Comparison of ENCODE assay signal across 17 cellular contexts in the genomic region with DNA sequence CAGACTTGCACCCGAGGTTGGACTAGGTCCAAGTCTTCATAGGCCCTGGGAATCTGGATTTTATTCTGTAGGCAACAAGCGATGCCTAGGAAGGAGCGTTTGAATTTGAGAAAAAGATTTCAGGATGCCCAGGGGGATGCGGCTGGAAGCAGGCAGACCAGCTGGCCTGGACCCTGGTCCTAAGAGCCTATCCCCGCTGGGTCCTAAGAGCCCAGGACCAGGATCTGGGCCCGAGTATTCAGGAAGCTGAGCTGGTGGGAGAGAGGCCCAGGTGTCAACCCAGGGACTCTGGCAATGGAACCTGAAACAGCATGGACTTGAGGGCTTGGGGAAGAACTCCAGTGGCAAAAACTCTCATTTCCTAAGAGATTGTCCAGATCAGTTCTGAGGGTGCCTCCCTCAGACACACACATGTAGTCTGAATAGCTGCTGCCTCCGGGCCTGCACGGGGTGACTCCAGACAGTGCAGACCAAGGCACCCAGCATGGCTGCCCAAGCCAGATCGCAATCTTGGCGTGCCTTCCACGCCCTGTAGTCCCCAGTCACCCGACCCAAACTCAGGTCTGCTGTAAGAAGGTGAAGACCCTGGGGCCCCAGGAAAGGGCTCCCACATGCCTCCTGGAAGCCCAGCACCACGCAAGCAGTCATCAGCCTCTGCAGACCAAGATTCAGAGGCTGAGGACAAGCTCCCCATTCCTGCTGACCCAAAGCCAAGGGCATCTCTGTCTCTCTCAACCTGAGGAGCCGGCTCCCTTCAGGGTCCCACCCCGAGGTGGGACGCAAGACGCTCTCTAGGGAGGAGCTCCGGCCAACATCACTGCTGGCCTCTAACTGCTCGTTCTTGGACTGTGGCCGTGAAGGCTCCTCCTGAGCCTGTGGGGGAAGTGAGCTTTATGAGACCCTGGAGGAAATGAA. TPM values are rescaled to one million over a fixed set of nuclear protein-coding genes. Genes with fewer than 3 reads are reported as not detected.
DNase-seq lines count a peak whose midpoint lies in the region; ATAC-seq and TF ChIP-seq lines count a peak whose summit lies in the region.
"Had no signal": no experiment of that assay in that cellular context is flagged by ENCODE, and none has a peak within 500 bp of the region (broad histone marks: within the 10 kb centered on the region; RNA-seq: fewer than 3 reads in every experiment).

No MANE protein-coding gene starts in this region.

- H3K4me1 Mint-ChIP-seq in activated T-cell treated with anti-CD3 and anti-CD28 coated beads, Interleukin-2, amount 50 U/mL, for 24 hours (ENCODE audit: low read depth), result peaks cover 8% of the 10 kb centered on the region
- H3K4me1 Mint-ChIP-seq in neural crest cell, result peaks cover 47% of the 10 kb centered on the region

- no peaks in the 10 kb centered on the region for H3K36me3 Mint-ChIP-seq in activated T-cell treated with anti-CD3 and anti-CD28 coated beads, Interleukin-2, amount 50 U/mL, for 24 hours (ENCODE audit: low read depth)
- H3K36me3 Mint-ChIP-seq in neural crest cell (ENCODE audit: low read depth), result no peaks in the 10 kb centered on the region

- no peaks in the 10 kb centered on the region for H3K9me3 Mint-ChIP-seq in activated T-cell treated with anti-CD3 and anti-CD28 coated beads, Interleukin-2, amount 50 U/mL, for 24 hours
- no peaks in the 10 kb centered on the region for H3K9me3 Mint-ChIP-seq in neural crest cell
- H3K9me3 Mint-ChIP-seq: activated T-cell treated with anti-CD3 and anti-CD28 coated beads, Interleukin-2, amount 50 U/mL, for 72 hours had no signal

- H3K27me3 ChIP-seq in cardiac muscle cell, result no peaks in the 10 kb centered on the region
- H3K27me3 ChIP-seq in upper lobe of left lung, result no peaks in the 10 kb centered on the region
- H3K27me3 ChIP-seq: dorsolateral prefrontal cortex had no signal

- peak overlapping the region; percentile 73 for H3K27ac ChIP-seq in cardiac muscle cell
- H3K27ac ChIP-seq in upper lobe of left lung, result peak overlapping the region; percentile 43 to 70 (median 53)
- H3K27ac ChIP-seq: PC-9 had no signal

- no peak overlapping the region for H3K4me3 ChIP-seq in cardiac muscle cell
- no peak overlapping the region for H3K4me3 ChIP-seq in upper lobe of left lung
- H3K4me3 ChIP-seq: dorsolateral prefrontal cortex, HAP-1, PC-9 had no signal

- TF ChIP-seq CTCF in cardiac muscle cell (IDR thresholded peaks at IDR 0.05; ENCODE audit: low read depth, low read length) (no peak), neural crest cell (conservative IDR thresholded peaks at IDR 0.05) (no peak), upper lobe of left lung (IDR thresholded peaks at IDR 0.05) (no peak)

- no peak overlapping the region for H3K4me3 Mint-ChIP-seq in activated T-cell treated with anti-CD3 and anti-CD28 coated beads, Interleukin-2, amount 50 U/mL, for 24 hours
- no peak overlapping the region for H3K4me3 Mint-ChIP-seq in neural crest cell
- H3K4me3 Mint-ChIP-seq: activated CD4-positive, alpha-beta T cell treated with anti-CD3 and anti-CD28 coated beads for 36 hours; activated T-cell treated with anti-CD3 and anti-CD28 coated beads, Interleukin-2, amount 50 U/mL, for 72 hours had no signal

- 88 to 92% methylated on average over 13 to 19 of the region's 20 CpGs for WGBS in upper lobe of left lung, 2 donors

- no peaks in the 10 kb centered on the region for H3K36me3 ChIP-seq in cardiac muscle cell
- H3K36me3 ChIP-seq in upper lobe of left lung, result peaks cover 0 to 8% (median 5%) of the 10 kb centered on the region in 4 donors
- H3K36me3 ChIP-seq: HAP-1 had no signal

- DNase-seq in activated T-cell treated with anti-CD3 and anti-CD28 coated beads, Interleukin-2, amount 50 U/mL, for 1 hour, result peak; percentile 15
- DNase-seq in activated T-cell treated with anti-CD3 and anti-CD28 coated beads, Interleukin-2, amount 50 U/mL, for 24 hours, result no peak
- no peak for DNase-seq in cardiac muscle cell (ENCODE audit: low read depth in 1 of 2, low spot score in 1 of 2)
- no peak for DNase-seq in neural crest cell (ENCODE audit: low read depth, low spot score)
- DNase-seq in upper lobe of left lung, result no peak
- no peak for DNase-seq in middle frontal gyrus (ENCODE audit: extremely low spot score, low spot score)
- no peak for DNase-seq in NCI-H774 (lab: John Stamatoyannopoulos, UW)
- no peak for DNase-seq in SHP77 treated with DMSO at 0.1 percent for 48 hours (lab: John Stamatoyannopoulos, UW)
- DNase-seq: activated CD4-positive, alpha-beta T cell treated with anti-CD3 and anti-CD28 coated beads for 36 hours; activated T-cell treated with anti-CD3 and anti-CD28 coated beads, Interleukin-2, amount 50 U/mL, for 72 hours; COR-L47; PC-9 had no signal

- H3K4me1 ChIP-seq in cardiac muscle cell (ENCODE audit: low read depth) (peaks cover 65% of the 10 kb centered on the region), upper lobe of left lung (peaks cover 39 to 82% (median 59%) of the 10 kb centered on the region in 4 donors)

- no peaks in the 10 kb centered on the region for H3K27me3 Mint-ChIP-seq in activated T-cell treated with anti-CD3 and anti-CD28 coated beads, Interleukin-2, amount 50 U/mL, for 24 hours
- no peaks in the 10 kb centered on the region for H3K27me3 Mint-ChIP-seq in neural crest cell (ENCODE audit: low read depth)
- H3K27me3 Mint-ChIP-seq: activated CD4-positive, alpha-beta T cell treated with anti-CD3 and anti-CD28 coated beads for 36 hours had no signal

- ATAC-seq in upper lobe of left lung (ENCODE audit: low FRiP score in 2 of 2), result peak in 1 of 2 donors; percentile 4
- ATAC-seq: activated CD4-positive, alpha-beta T cell treated with anti-CD3 and anti-CD28 coated beads for 36 hours; activated T-cell treated with anti-CD3 and anti-CD28 coated beads, Interleukin-2, amount 50 U/mL, for 72 hours had no signal

- TF ChIP-seq POLR2A in upper lobe of left lung (IDR thresholded peaks at IDR 0.05), result no peak

- H3K9me3 ChIP-seq in cardiac muscle cell (ENCODE audit: low read depth) (no peaks in the 10 kb centered on the region), upper lobe of left lung (no peaks in the 10 kb centered on the region)
- H3K9me3 ChIP-seq: HAP-1 had no signal

- TF ChIP-seq EP300 in upper lobe of left lung (IDR thresholded peaks at IDR 0.05), result no peak

- no peak overlapping the region for H3K27ac Mint-ChIP-seq in activated T-cell treated with anti-CD3 and anti-CD28 coated beads, Interleukin-2, amount 50 U/mL, for 24 hours
- peak overlapping the region; percentile 57 for H3K27ac Mint-ChIP-seq in neural crest cell (ENCODE audit: unreplicated experiment)
- H3K27ac Mint-ChIP-seq: activated CD4-positive, alpha-beta T cell treated with anti-CD3 and anti-CD28 coated beads for 36 hours; activated T-cell treated with anti-CD3 and anti-CD28 coated beads, Interleukin-2, amount 50 U/mL, for 72 hours had no signal

RNA-seq across cellular contexts. Expression of a gene that starts 34.4 kb away (rescaled TPM):
- total RNA-seq in cardiac muscle cell (61.1 and 77.5 TPM in 2 replicates), neural crest cell (46.7 and 50.9 TPM in 2 replicates), upper lobe of left lung (100 to 1,000 TPM; 143 to 256 (median 172) TPM)
- 50.4 and 50.7 TPM in 2 replicates for polyA plus RNA-seq in cardiac muscle cell

RNA-seq across cellular contexts. Expression of a gene that starts 52.1 kb away (rescaled TPM):
- total RNA-seq in cardiac muscle cell (not detected in 2 replicates), neural crest cell (not detected in 2 replicates), upper lobe of left lung (not detected)
- polyA plus RNA-seq in cardiac muscle cell, result not detected in 2 replicates
- total RNA-seq: activated CD4-positive, alpha-beta T cell treated with anti-CD3 and anti-CD28 coated beads for 36 hours; activated T-cell treated with anti-CD3 and anti-CD28 coated beads, Interleukin-2, amount 50 U/mL, for 72 hours; aorta; dorsolateral prefrontal cortex; HT1080; PC-9; T-helper 1 cell treated with Interleukin-12 subunit alpha and Interleukin-12 subunit beta and Interleukin-4 antibody, amounts not matched to agents 30 ng/mL and 1 ng/mL, for 36 hours had no signal
- polyA plus RNA-seq: aorta had no signal
